In genomic region chr9:129107651-129108050, GRCh38 we compare ENCODE assay signal across 19 cellular contexts.
"Had no signal": no experiment of that assay in that cellular context is flagged by ENCODE, and none has a peak within 500 bp of the region (broad histone marks: within the 10 kb centered on the region; RNA-seq: fewer than 3 reads in every experiment).

No MANE protein-coding gene starts in this region.

- ATAC-seq: esophagus mucosa; right cardiac atrium; stimulated activated effector memory CD8-positive, alpha-beta T cell treated with anti-CD3 and anti-CD28 coated beads, Interleukin-12 subunit alpha, Interleukin-12 subunit beta, amount 100 ng/mL, for 72 hours; stimulated activated naive CD8-positive, alpha-beta T cell treated with anti-CD3 and anti-CD28 coated beads, Interleukin-15, Interleukin-2, amounts not matched to agents 100 U/mL and 50 U/mL, for 24 hours had no signal

- H3K9me3 Mint-ChIP-seq: nephron; stimulated activated effector memory CD8-positive, alpha-beta T cell treated with anti-CD3 and anti-CD28 coated beads, Interleukin-12 subunit alpha, Interleukin-12 subunit beta, amount 100 ng/mL, for 72 hours had no signal

- H3K4me3 ChIP-seq: dorsolateral prefrontal cortex, hepatocyte, tibial artery, upper lobe of left lung, uterus had no signal

- DNase-seq: cortex of kidney; dorsolateral prefrontal cortex; effector CD8-positive, alpha-beta T cell; head of caudate nucleus; kidney glomerular epithelial cell; mesendoderm; naive B cell; posterior cingulate gyrus; stimulated activated CD4-positive, alpha-beta T cell treated with anti-CD3 and anti-CD28 coated beads, Interleukin-4, amount 100 ng/mL, for 1 hour; stimulated activated CD8-positive, alpha-beta memory T cell treated with anti-CD3 and anti-CD28 coated beads, Interleukin-4, amount 100 ng/mL, for 48 hours; stimulated activated naive CD8-positive, alpha-beta T cell treated with anti-CD3 and anti-CD28 coated beads, Interleukin-15, Interleukin-2, amounts not matched to agents 100 U/mL and 50 U/mL, for 24 hours; tibial artery; uterus had no signal

- H3K27ac Mint-ChIP-seq: naive B cell, nephron had no signal

- H3K27me3 Mint-ChIP-seq: naive B cell had no signal

- H3K36me3 ChIP-seq: uterus had no signal

- H3K27ac ChIP-seq: tibial artery, upper lobe of left lung, uterus had no signal

- H3K36me3 Mint-ChIP-seq: naive B cell had no signal

- H3K4me1 ChIP-seq: uterus had no signal

- H3K27me3 ChIP-seq: dorsolateral prefrontal cortex, hepatocyte, tibial artery, upper lobe of left lung, uterus had no signal

- H3K4me2 ChIP-seq: hepatocyte had no signal

- H3K9me3 ChIP-seq: tibial artery, upper lobe of left lung, uterus had no signal

- H2AFZ ChIP-seq: hepatocyte had no signal
